Comparison of ENCODE assay signal across 11 cellular contexts in the genomic region with DNA sequence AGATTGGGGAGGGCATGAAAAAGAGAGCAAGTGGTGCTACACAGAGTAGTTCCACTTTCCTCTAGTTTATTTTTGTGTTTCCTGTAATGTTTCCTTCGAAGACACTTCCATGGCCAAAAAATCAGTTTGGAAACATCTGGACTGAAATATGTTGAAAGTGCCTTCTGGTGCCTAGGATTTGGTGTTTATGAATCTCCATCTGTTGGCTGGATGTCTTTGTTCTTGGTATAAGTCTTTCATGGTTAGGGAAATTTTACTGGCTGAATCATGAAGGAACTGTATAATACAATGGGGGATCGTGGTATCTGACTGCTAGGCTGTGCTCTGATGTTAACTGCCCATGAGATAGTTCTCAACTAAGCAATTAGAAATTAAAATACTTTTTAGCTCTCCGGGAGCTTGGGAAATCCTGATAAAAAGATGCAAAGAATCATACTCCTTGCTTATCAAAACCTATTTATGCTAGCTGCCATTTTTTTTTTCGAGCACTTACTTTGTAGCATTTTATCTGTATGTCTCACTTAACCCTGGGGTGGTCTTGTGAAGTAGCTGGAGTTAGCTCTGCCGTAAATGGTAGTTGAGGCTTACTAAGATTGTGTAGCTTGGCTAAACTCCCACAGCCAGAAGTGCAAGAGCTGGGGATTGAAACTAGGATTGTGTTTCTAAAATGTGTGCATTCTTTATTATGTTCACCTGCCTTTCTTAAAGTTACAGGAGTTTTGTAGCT. TPM values are rescaled to one million over a fixed set of nuclear protein-coding genes. Genes with fewer than 3 reads are reported as not detected.
A peak's percentile ranks its signal among the peaks of the same experiment; 100 is the strongest.
DNase-seq lines count a peak whose midpoint lies in the region; ATAC-seq and TF ChIP-seq lines count a peak whose summit lies in the region.
"Had no signal": no experiment of that assay in that cellular context is flagged by ENCODE, and none has a peak within 500 bp of the region (broad histone marks: within the 10 kb centered on the region; RNA-seq: fewer than 3 reads in every experiment).

No MANE protein-coding gene starts in this region.

- H2AFZ ChIP-seq in mammary epithelial cell (ENCODE audit: low read depth, low read length) = no peak overlapping the region

- CTCF ChIA-PET in mammary epithelial cell (lab: Charles Lee; ENCODE audit: low non-redundant PET) (interaction anchor here (0.5 kb wide), 1 partner anchor 70 kb away, joined by 3 read pairs; no protein-coding TSS in a partner anchor), WTC11 (lab: Charles Lee) (interaction anchor here (0.6 to 1.6 kb wide), 4 partner anchors 9 to 72 kb away, joined by 3 read pairs; no protein-coding TSS in a partner anchor)

- intact Hi-C loops in mammary epithelial cell (cut with micrococcal nuclease) (no loop called here), breast epithelium (cut with DNase I; ENCODE audit: low total_unique reads) (no loop called here), left ventricle myocardium superior (cut with micrococcal nuclease) (no loop called here), upper lobe of right lung (cut with DNase I) (no loop called here)

- H3K9me3 Mint-ChIP-seq in WTC11 = no peaks in the 10 kb centered on the region

- H3K79me2 ChIP-seq in mammary epithelial cell (ENCODE audit: insufficient read depth, low read length) = peaks cover 96% of the 10 kb centered on the region

- H3K9ac ChIP-seq in mammary epithelial cell (ENCODE audit: insufficient read depth, low read length) = no peak overlapping the region

- H3K27me3 Mint-ChIP-seq in WTC11 (ENCODE audit: low read depth) = no peaks in the 10 kb centered on the region

- H3K27ac ChIP-seq in mammary epithelial cell (ENCODE audit: insufficient read depth, low read depth, low read length) (no peak overlapping the region), breast epithelium (no peak overlapping the region), upper lobe of right lung (peak overlapping the region; percentile 52)

- in situ Hi-C loops in mammary epithelial cell (cut with MboI; ENCODE audit: low sequenced_read_pairs in 2 of 2) = no loop called here

- peaks cover 43% of the 10 kb centered on the region for H3K4me1 Mint-ChIP-seq in WTC11

- DNase-seq in mammary epithelial cell = peak; percentile 50
- DNase-seq in breast epithelium (ENCODE audit: low spot score in 2 of 2) = no peak
- no peak for DNase-seq in WTC11 (ENCODE audit: low spot score)
- no peak for DNase-seq in left ventricle myocardium superior
- no peak for DNase-seq in upper lobe of right lung
- no peak for DNase-seq in NK-92 treated with Interleukin-12 subunit alpha and Interleukin-12 subunit beta, amount 100 ng/mL, for 24 hours (lab: John Stamatoyannopoulos, UW)
- DNase-seq in Ammon's horn (ENCODE audit: low spot score) = no peak
- DNase-seq: NCI-H1694; stimulated activated CD4-positive, alpha-beta T cell treated with anti-CD3 and anti-CD28 coated beads, Interleukin-2, amount 100 ng/mL, for 48 hours; SW 1271 had no signal

- no peak overlapping the region for H3K27ac Mint-ChIP-seq in WTC11

- ATAC-seq in WTC11 (0 out of 2 replicates have a peak, but pooled peaks have one; percentile 17), left ventricle myocardium superior (peak; percentile 44), upper lobe of right lung (peak; percentile 24), GM19351 (IDR thresholded peaks at IDR 0.05; ENCODE audit: unreplicated experiment) (no peak)

- 91% methylated on average over 5 of the region's 5 CpGs for WGBS in mammary epithelial cell (ENCODE audit: low coverage, missing lambda C conversion rate)

- BruUV-seq in mammary epithelial cell (replicated peaks; lab: Mats Ljungman, UMichigan) = no TSS peak

- dilution Hi-C loops in mammary epithelial cell (cut with HindIII; ENCODE audit: low sequenced_read_pairs) = no loop called here

- H3K4me3 Mint-ChIP-seq in WTC11 = no peak overlapping the region

- POLR2A ChIA-PET in WTC11 (lab: Charles Lee) = no interaction called here

- peaks cover 3% of the 10 kb centered on the region for H4K20me1 ChIP-seq in mammary epithelial cell (ENCODE audit: insufficient read depth, low read length)

- H3K27me3 ChIP-seq in mammary epithelial cell (ENCODE audit: insufficient read depth, low read length) (no peaks in the 10 kb centered on the region), breast epithelium (no peaks in the 10 kb centered on the region), upper lobe of right lung (no peaks in the 10 kb centered on the region)

- no peak overlapping the region for H3K4me2 ChIP-seq in mammary epithelial cell (ENCODE audit: insufficient read depth, low read depth, low read length)

- H3K4me3 ChIP-seq in mammary epithelial cell (replicated peaks in 1 of 3; ENCODE audit: insufficient read depth in 1 of 3, low read depth in 2 of 3, low read length in 3 of 3) (no peak overlapping the region), breast epithelium (no peak overlapping the region), upper lobe of right lung (no peak overlapping the region)

- no peaks in the 10 kb centered on the region for H3K36me3 ChIP-seq in mammary epithelial cell (ENCODE audit: insufficient read depth, low read length)
- no peaks in the 10 kb centered on the region for H3K36me3 ChIP-seq in breast epithelium
- no peaks in the 10 kb centered on the region for H3K36me3 ChIP-seq in upper lobe of right lung

- no peaks in the 10 kb centered on the region for H3K36me3 Mint-ChIP-seq in WTC11

- no peak for TF ChIP-seq POLR2A in breast epithelium (IDR thresholded peaks at IDR 0.05)

- TF ChIP-seq CTCF in mammary epithelial cell (conservative IDR thresholded peaks at IDR 0.05 in 1 of 2, IDR thresholded peaks at IDR 0.05 in 1 of 2; ENCODE audit: extremely low read depth in 1 of 2, insufficient read depth in 1 of 2, low read depth in 1 of 2, low read length in 2 of 2) (no peak), breast epithelium (IDR thresholded peaks at IDR 0.05) (no peak), WTC11 (IDR thresholded peaks at IDR 0.05) (no peak), upper lobe of right lung (IDR thresholded peaks at IDR 0.05) (no peak)

- H3K4me1 ChIP-seq in mammary epithelial cell (ENCODE audit: insufficient read depth, low read length) (peaks cover 28% of the 10 kb centered on the region), breast epithelium (peaks cover 0 to 3% of the 10 kb centered on the region in 2 donors), upper lobe of right lung (peaks cover 74% of the 10 kb centered on the region)

- H3K9me3 ChIP-seq in mammary epithelial cell (replicated peaks; ENCODE audit: insufficient read depth, low read length) = no peaks in the 10 kb centered on the region
- no peaks in the 10 kb centered on the region for H3K9me3 ChIP-seq in breast epithelium
- H3K9me3 ChIP-seq in upper lobe of right lung = no peaks in the 10 kb centered on the region

TF ChIP-seq in WTC11, 78 proteins besides CTCF, POLR2A, EP300 and RAD21:
- no peak for TF ChIP-seq TEAD1 (CRISPR knock-in tag; IDR thresholded peaks at IDR 0.05)
- TF ChIP-seq ETV6 (CRISPR knock-in tag; IDR thresholded peaks at IDR 0.05) = no peak
- no peak for TF ChIP-seq TEAD4 (CRISPR knock-in tag; IDR thresholded peaks at IDR 0.05)
- TF ChIP-seq, protein P1, sequence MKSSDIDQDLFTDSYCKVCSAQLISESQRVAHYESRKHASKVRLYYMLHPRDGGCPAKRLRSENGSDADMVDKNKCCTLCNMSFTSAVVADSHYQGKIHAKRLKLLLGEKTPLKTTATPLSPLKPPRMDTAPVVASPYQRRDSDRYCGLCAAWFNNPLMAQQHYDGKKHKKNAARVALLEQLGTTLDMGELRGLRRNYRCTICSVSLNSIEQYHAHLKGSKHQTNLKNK (CRISPR knock-in tag; IDR thresholded peaks at IDR 0.05) = no peak
- TF ChIP-seq ZNF423 (CRISPR knock-in tag; IDR thresholded peaks at IDR 0.05) = no peak
- TF ChIP-seq RORB (CRISPR knock-in tag; IDR thresholded peaks at IDR 0.05) = no peak
- TF ChIP-seq ZBTB21 (CRISPR knock-in tag; IDR thresholded peaks at IDR 0.05; ENCODE audit: borderline replicate concordance) = no peak

RNA-seq across cellular contexts. Expression of a gene that starts 22.0 kb away (rescaled TPM):
- total RNA-seq in mammary epithelial cell (10 to 100 TPM; 58.2 to 71.4 TPM), breast epithelium (100 to 1,000 TPM; 198 to 331 (median 259) TPM), WTC11 (2021) (48.3 to 50.3 TPM (median 48.9 TPM) in 3 replicates), left ventricle myocardium superior (284 TPM), upper lobe of right lung (450 TPM)
- 8.8 TPM for polyA plus RNA-seq in mammary epithelial cell
- 88.3 TPM for polyA minus RNA-seq in mammary epithelial cell
